Comparison of ENCODE assay signal across 8 cellular contexts in genomic region chr19:19115954-19116353, GRCh38. TPM values are rescaled to one million over a fixed set of nuclear protein-coding genes. Genes with fewer than 3 reads are reported as not detected.
DNase-seq lines count a peak whose midpoint lies in the region; ATAC-seq and TF ChIP-seq lines count a peak whose summit lies in the region.

No MANE protein-coding gene starts in this region.

- DNase-seq in ELF-1 (ENCODE audit: low read depth, low spot score) (peak; percentile 70), MM.1S (peak; percentile 51), right atrium auricular region (ENCODE audit: low spot score) (no peak), coronary artery (ENCODE audit: low spot score) (no peak)
- peak; percentile 85 for DNase-seq in activated CD8-positive, alpha-beta memory T cell treated with anti-CD3 and anti-CD28 coated beads, Interleukin-2, amount 50 U/mL, for 48 hours
- DNase-seq in stimulated activated CD8-positive, alpha-beta memory T cell treated with anti-CD3 and anti-CD28 coated beads, Interleukin-4, amount 100 ng/mL, for 48 hours = peak; percentile 79

- H3K27ac ChIP-seq in MM.1S (ENCODE audit: low read length) = no peak overlapping the region
- H3K27ac ChIP-seq in right atrium auricular region = no peak overlapping the region
- no peak overlapping the region for H3K27ac ChIP-seq in coronary artery

- no peaks in the 10 kb centered on the region for H3K79me2 ChIP-seq in MM.1S (ENCODE audit: low read length)

- no peaks in the 10 kb centered on the region for H3K4me1 ChIP-seq in MM.1S (ENCODE audit: low read length)
- H3K4me1 ChIP-seq in right atrium auricular region = peaks cover 0 to 1% of the 10 kb centered on the region in 2 donors

- no peak overlapping the region for H2AFZ ChIP-seq in MM.1S (ENCODE audit: low read length)

- TF ChIP-seq CTCF in MM.1S (IDR thresholded peaks at IDR 0.05; ENCODE audit: low read length) (peak; percentile 71), right atrium auricular region (IDR thresholded peaks at IDR 0.05) (peak; percentile 19 to 40), coronary artery (IDR thresholded peaks at IDR 0.05) (no peak)

- H3K36me3 ChIP-seq in MM.1S (replicated peaks; ENCODE audit: insufficient read depth, low read length) (no peaks in the 10 kb centered on the region), right atrium auricular region (peaks cover 7% of the 10 kb centered on the region)

- H3F3A ChIP-seq in MM.1S (ENCODE audit: insufficient read depth, low read length) = no peaks in the 10 kb centered on the region

- no peak overlapping the region for H3K9ac ChIP-seq in MM.1S (ENCODE audit: low read length)

- H3K9me3 ChIP-seq in MM.1S (replicated peaks; ENCODE audit: insufficient read depth, low read length) (no peaks in the 10 kb centered on the region), right atrium auricular region (no peaks in the 10 kb centered on the region)

- no peak for ATAC-seq in GM18861 (IDR thresholded peaks at IDR 0.05; ENCODE audit: unreplicated experiment)
- no peak for ATAC-seq in GM21526 (IDR thresholded peaks at IDR 0.05; ENCODE audit: low FRiP score, unreplicated experiment)

- H4K20me1 ChIP-seq in MM.1S (ENCODE audit: insufficient read depth, low read length) = no peaks in the 10 kb centered on the region

- H3K27me3 ChIP-seq in MM.1S (replicated peaks; ENCODE audit: insufficient read depth, low read length) (no peaks in the 10 kb centered on the region), right atrium auricular region (no peaks in the 10 kb centered on the region)

- no peaks in the 10 kb centered on the region for H3K9me2 ChIP-seq in MM.1S (replicated peaks; ENCODE audit: insufficient read depth, low read length)

- H3K4me2 ChIP-seq in MM.1S (ENCODE audit: low read depth, low read length) = no peak overlapping the region

- no peak overlapping the region for H3K4me3 ChIP-seq in MM.1S (ENCODE audit: low read length)
- no peak overlapping the region for H3K4me3 ChIP-seq in right atrium auricular region
- no peak overlapping the region for H3K4me3 ChIP-seq in coronary artery

RNA-seq across cellular contexts. Expression of gene TMEM161A, which starts 22.3 kb away (rescaled TPM):
- total RNA-seq in right atrium auricular region = 10 to 100 TPM; 16.8 to 22.2 TPM

RNA-seq across cellular contexts. Expression of gene SLC25A42, which starts 52.2 kb away (rescaled TPM):
- 10 to 100 TPM; 10.3 to 14.4 TPM for total RNA-seq in right atrium auricular region

RNA-seq across cellular contexts. Expression of gene MEF2B, which starts 54.1 kb away (rescaled TPM):
- not detected for total RNA-seq in right atrium auricular region

Comparison
In these comparisons a context has a peak if more than half of its experiments do, and no peak if none do; other contexts are left out.
1. DNase-seq: peak in ELF-1 (single experiment), MM.1S (single experiment), activated CD8-positive, alpha-beta memory T cell treated with anti-CD3 and anti-CD28 coated beads, Interleukin-2, amount 50 U/mL, for 48 hours (single experiment) and stimulated activated CD8-positive, alpha-beta memory T cell treated with anti-CD3 and anti-CD28 coated beads, Interleukin-4, amount 100 ng/mL, for 48 hours (single experiment); none in right atrium auricular region (single experiment) and coronary artery (single experiment).